ENCODE assay signal across 14 cellular contexts in genomic region chr14:91482278-91483023, GRCh38. TPM values are rescaled to one million over a fixed set of nuclear protein-coding genes. Genes with fewer than 3 reads are reported as not detected.
A peak's percentile ranks its signal among the peaks of the same experiment; 100 is the strongest.
DNase-seq lines count a peak whose midpoint lies in the region; ATAC-seq and TF ChIP-seq lines count a peak whose summit lies in the region.
"Had no signal": no experiment of that assay in that cellular context is flagged by ENCODE, and none has a peak within 500 bp of the region (broad histone marks: within the 10 kb centered on the region; RNA-seq: fewer than 3 reads in every experiment).

No MANE protein-coding gene starts in this region.

- H3K4me1 Mint-ChIP-seq in T-helper 2 cell treated with Interferon-gamma antibody and Interleukin-4, amounts not matched to agents 5 μg/mL and 100 μg/mL, for 36 hours (ENCODE audit: low read depth): peaks cover 25% of the 10 kb centered on the region

- no peak for TF ChIP-seq CTCF in left ventricle myocardium inferior (IDR thresholded peaks at IDR 0.05; ENCODE audit: borderline replicate concordance)
- no peak for TF ChIP-seq CTCF in fibroblast of the aortic adventitia (IDR thresholded peaks at IDR 0.05; ENCODE audit: insufficient read depth, low read length)

- H3K27ac ChIP-seq in left ventricle myocardium inferior (replicated peaks): no peak overlapping the region
- H3K27ac ChIP-seq in subcutaneous abdominal adipose tissue (ENCODE audit: low read depth, low read length): peak overlapping the region; percentile 31
- H3K27ac ChIP-seq: RWPE1 had no signal

- no peaks in the 10 kb centered on the region for H3K27me3 Mint-ChIP-seq in T-helper 2 cell treated with Interferon-gamma antibody and Interleukin-4, amounts not matched to agents 5 μg/mL and 100 μg/mL, for 36 hours (ENCODE audit: low read depth)

- H3K4me3 ChIP-seq in left ventricle myocardium inferior (no peak overlapping the region), fibroblast of the aortic adventitia (ENCODE audit: low read depth, low read length) (no peak overlapping the region), subcutaneous abdominal adipose tissue (ENCODE audit: low read depth in 1 of 5, low read length in 5 of 5) (no peak overlapping the region)
- H3K4me3 ChIP-seq: GM23338 had no signal

- DNase-seq in left ventricle myocardium superior (no peak), left ventricle myocardium inferior (no peak), SIG-M5 (lab: John Stamatoyannopoulos, UW) (peak; percentile 22), fibroblast of the aortic adventitia (ENCODE audit: low read depth) (peak; percentile 76), NCI-H774 (lab: John Stamatoyannopoulos, UW) (no peak), DMS53 treated with DMSO at 0.1 percent for 48 hours (lab: John Stamatoyannopoulos, UW; ENCODE audit: unreplicated experiment) (no peak)
- no peak for DNase-seq in T-helper 2 cell treated with Interferon-gamma antibody and Interleukin-4, amounts not matched to agents 5 μg/mL and 100 μg/mL, for 36 hours (ENCODE audit: low spot score)
- DNase-seq: activated CD4-positive, CD25-positive, alpha-beta regulatory T cell treated with anti-CD3 and anti-CD28 coated beads, Interleukin-2, amount 50 U/mL, for 72 hours; activated naive CD4-positive, alpha-beta T cell treated with anti-CD3 and anti-CD28 coated beads, Interleukin-2, amount 50 U/mL, for 16 hours; C1 segment of cervical spinal cord; substantia nigra had no signal

- no peak overlapping the region for H3K27ac Mint-ChIP-seq in T-helper 2 cell treated with Interferon-gamma antibody and Interleukin-4, amounts not matched to agents 5 μg/mL and 100 μg/mL, for 36 hours
- H3K27ac Mint-ChIP-seq: GM23338 had no signal

- H3K36me3 ChIP-seq in left ventricle myocardium inferior (peaks cover 75% of the 10 kb centered on the region), subcutaneous abdominal adipose tissue (ENCODE audit: control insufficient read depth in 5 of 5, insufficient read depth in 5 of 5, low read length in 5 of 5) (peaks cover 33 to 70% (median 62%) of the 10 kb centered on the region in 5 donors)

- H3K4me1 ChIP-seq in left ventricle myocardium inferior: peaks cover 43% of the 10 kb centered on the region
- peaks cover 0 to 17% (median 11%) of the 10 kb centered on the region in 5 donors for H3K4me1 ChIP-seq in subcutaneous abdominal adipose tissue (ENCODE audit: control insufficient read depth in 5 of 5, insufficient read depth in 5 of 5, low read length in 5 of 5)

- peak; percentile 52 for ATAC-seq in left ventricle myocardium superior
- ATAC-seq: GM23338 had no signal

- peak overlapping the region in 3 of 5 donors; percentile 30 to 50 (median 46) for H3K9ac ChIP-seq in subcutaneous abdominal adipose tissue (ENCODE audit: low read length in 5 of 5)

- no peaks in the 10 kb centered on the region for H3K9me3 Mint-ChIP-seq in T-helper 2 cell treated with Interferon-gamma antibody and Interleukin-4, amounts not matched to agents 5 μg/mL and 100 μg/mL, for 36 hours
- H3K9me3 Mint-ChIP-seq: GM23338 had no signal

- H3K27me3 ChIP-seq in left ventricle myocardium inferior (ENCODE audit: low read depth) (no peaks in the 10 kb centered on the region), subcutaneous abdominal adipose tissue (ENCODE audit: control insufficient read depth in 5 of 5, insufficient read depth in 4 of 5, low read length in 5 of 5) (no peaks in the 10 kb centered on the region)

- intact Hi-C loops in left ventricle myocardium superior (cut with micrococcal nuclease): no loop called here
- intact Hi-C loops in left ventricle myocardium inferior (cut with micrococcal nuclease): no loop called here

- peaks cover 79% of the 10 kb centered on the region for H3K36me3 Mint-ChIP-seq in T-helper 2 cell treated with Interferon-gamma antibody and Interleukin-4, amounts not matched to agents 5 μg/mL and 100 μg/mL, for 36 hours (ENCODE audit: low read depth)

- no peak overlapping the region for H3K4me3 Mint-ChIP-seq in T-helper 2 cell treated with Interferon-gamma antibody and Interleukin-4, amounts not matched to agents 5 μg/mL and 100 μg/mL, for 36 hours
- H3K4me3 Mint-ChIP-seq: GM23338 had no signal

- H3K9me3 ChIP-seq in left ventricle myocardium inferior (replicated peaks) (no peaks in the 10 kb centered on the region), subcutaneous abdominal adipose tissue (ENCODE audit: control insufficient read depth in 5 of 5, low read length in 5 of 5) (no peaks in the 10 kb centered on the region)

RNA-seq across cellular contexts. Expression of gene PPP4R3A, which starts 27.7 kb away (rescaled TPM):
- total RNA-seq in left ventricle myocardium superior (53.2 TPM), left ventricle myocardium inferior (38.3 TPM), fibroblast of the aortic adventitia (ENCODE audit: low replicate concordance) (51.9 and 59.4 TPM in 2 replicates)

Comparison
In these comparisons a context has a peak if more than half of its experiments do, and no peak if none do; other contexts are left out.
1. DNase-seq: peak in SIG-M5 (single experiment) and fibroblast of the aortic adventitia (single experiment); none in left ventricle myocardium superior (single experiment), left ventricle myocardium inferior (single experiment), NCI-H774 (single experiment), T-helper 2 cell treated with Interferon-gamma antibody and Interleukin-4, amounts not matched to agents 5 μg/mL and 100 μg/mL, for 36 hours (single experiment) and DMS53 treated with DMSO at 0.1 percent for 48 hours (single experiment).